8 cellular contexts compared by ENCODE assay signal in genomic region chr1:9900142-9901043, GRCh38. TPM values are rescaled to one million over a fixed set of nuclear protein-coding genes. Genes with fewer than 3 reads are reported as not detected.
DNase-seq lines count a peak whose midpoint lies in the region; ATAC-seq lines count a peak whose summit lies in the region.

No MANE protein-coding gene starts in this region.

- peak; percentile 35 for DNase-seq in RPMI7951 (ENCODE audit: low read depth)
- peak; percentile 73 for DNase-seq in left cardiac atrium
- no peak for DNase-seq in activated T-cell treated with anti-CD3 and anti-CD28 coated beads, Interleukin-2, amount 50 U/mL, for 48 hours
- no peak for DNase-seq in NCI-H748 treated with DMSO at 0.1 percent for 48 hours (lab: John Stamatoyannopoulos, UW)

- intact Hi-C loops in left cardiac atrium (cut with DNase I), result no loop called here

- peak overlapping the region in 1 of 7 experiments; percentile 15 for H3K4me3 ChIP-seq in skin epidermis

- peak; percentile 72 for ATAC-seq in GM21786 (IDR thresholded peaks at IDR 0.05; ENCODE audit: unreplicated experiment)
- ATAC-seq in left cardiac atrium, result peak; percentile 88 to 93
- ATAC-seq in HG02981 (IDR thresholded peaks at IDR 0.05; ENCODE audit: unreplicated experiment), result no peak
- ATAC-seq in HG02885 (IDR thresholded peaks at IDR 0.05; ENCODE audit: poor library complexity, unreplicated experiment), result no peak

- peak overlapping the region in 18 of 21 experiments; percentile 1 to 77 (median 52) for H3K27ac ChIP-seq in skin epidermis

RNA-seq across cellular contexts. Expression of gene CTNNBIP1, which starts 9.7 kb away (rescaled TPM):
- total RNA-seq in RPMI7951 (2014; rRNA removed; shearing (Covaris generic)), result 30.6 and 37.0 TPM in 2 replicates
- total RNA-seq in left cardiac atrium, result 10 to 100 TPM; 32.2 to 34.1 TPM

RNA-seq across cellular contexts. Expression of gene LZIC, which starts 42.8 kb away (rescaled TPM):
- total RNA-seq in RPMI7951 (2014; rRNA removed; shearing (Covaris generic)), result 61.9 and 72.8 TPM in 2 replicates
- 10 to 100 TPM; 27.1 to 31.2 TPM for total RNA-seq in left cardiac atrium

RNA-seq across cellular contexts. Expression of gene NMNAT1, which starts 42.9 kb away (rescaled TPM):
- total RNA-seq in RPMI7951 (2014; rRNA removed; shearing (Covaris generic)), result 7.6 and 17.2 TPM in 2 replicates
- 10 to 100 TPM; 14.9 to 19.1 TPM for total RNA-seq in left cardiac atrium

Comparison
In these comparisons a context has a peak if more than half of its experiments do, and no peak if none do; other contexts are left out.
1. ATAC-seq: peak in GM21786 (single experiment) and left cardiac atrium (2 of 2); none in HG02981 (single experiment) and HG02885 (single experiment).
2. DNase-seq: peak in RPMI7951 (single experiment) and left cardiac atrium (single experiment); none in activated T-cell treated with anti-CD3 and anti-CD28 coated beads, Interleukin-2, amount 50 U/mL, for 48 hours (0 of 2) and NCI-H748 treated with DMSO at 0.1 percent for 48 hours (single experiment).